In genomic region chr20:19895761-19896160, GRCh38 we compare ENCODE assay signal across 8 cellular contexts.
"Had no signal": no experiment of that assay in that cellular context is flagged by ENCODE, and none has a peak within 500 bp of the region (broad histone marks: within the 10 kb centered on the region; RNA-seq: fewer than 3 reads in every experiment).

No MANE protein-coding gene starts in this region.

- H3K4me3 Mint-ChIP-seq: IgD-negative memory B cell had no signal

- H3K36me3 Mint-ChIP-seq: IgD-negative memory B cell had no signal

- H3K9ac ChIP-seq: KMS-11 had no signal

- H3K4me1 Mint-ChIP-seq: IgD-negative memory B cell had no signal

- DNase-seq: IMR-90, KBM-7, KG1 had no signal

- ATAC-seq: K562 had no signal

- H3K27ac ChIP-seq: HL-60, KMS-11 had no signal

- H3K4me3 ChIP-seq: K562 had no signal

- H3K27ac Mint-ChIP-seq: IgD-negative memory B cell had no signal

- H3K4me2 ChIP-seq: KMS-11 had no signal

- FAIRE-seq: HTR-8/SVneo, K562 had no signal
